Comparison of ENCODE assay signal across 32 cellular contexts in genomic region chr18:31778391-31778950, GRCh38. TPM values are rescaled to one million over a fixed set of nuclear protein-coding genes. Genes with fewer than 3 reads are reported as not detected.
"Had no signal": no experiment of that assay in that cellular context is flagged by ENCODE, and none has a peak within 500 bp of the region (broad histone marks: within the 10 kb centered on the region; RNA-seq: fewer than 3 reads in every experiment).

No MANE protein-coding gene starts in this region.

- H3K27ac Mint-ChIP-seq: mesothelial cell of epicardium had no signal

- DNase-seq: dermis blood vessel endothelial cell; dorsolateral prefrontal cortex; effector CD4-positive, alpha-beta T cell; effector memory CD4-positive, alpha-beta T cell; erythroblast; esophagus squamous epithelium; foreskin fibroblast; gastrocnemius medialis; glutamatergic neuron; head of caudate nucleus; heart right ventricle; hippocampal formation; left cardiac atrium; left lung; left ventricle myocardium superior; lower lobe of right lung; mesenchymal stem cell; mucosa of descending colon; naive B cell had no signal

- H3K4me1 ChIP-seq: esophagus squamous epithelium, gastrocnemius medialis, heart right ventricle, left lung, lower lobe of right lung had no signal

- H3K27ac ChIP-seq: coronary artery, dorsolateral prefrontal cortex, epithelial cell of prostate, esophagus squamous epithelium, gastrocnemius medialis, heart right ventricle, left lung, lower lobe of right lung had no signal

- H3K4me3 ChIP-seq: coronary artery, dorsolateral prefrontal cortex, esophagus squamous epithelium, gastrocnemius medialis, heart right ventricle, left lung, lower lobe of right lung, mucosa of descending colon had no signal

- H3K4me1 Mint-ChIP-seq: mesothelial cell of epicardium, naive B cell had no signal

- FAIRE-seq: endometrium, islet of Langerhans, keratinocyte had no signal

- ATAC-seq: esophagus mucosa, gastrocnemius medialis, heart right ventricle, left cardiac atrium, left lung, left ventricle myocardium superior, lower lobe of right lung, mucosa of descending colon had no signal

- H3K27me3 ChIP-seq: dorsolateral prefrontal cortex, esophagus squamous epithelium, gastrocnemius medialis, heart right ventricle, left lung had no signal

- H3K36me3 ChIP-seq: esophagus squamous epithelium, gastrocnemius medialis, heart right ventricle, left lung, lower lobe of right lung had no signal

- H3K4me3 Mint-ChIP-seq: mesothelial cell of epicardium, naive B cell had no signal

RNA-seq across cellular contexts. Expression of gene SLC25A52, which starts 17.8 kb away (rescaled TPM):
- total RNA-seq: dermis blood vessel endothelial cell, esophagus mucosa, esophagus squamous epithelium, gastrocnemius medialis, glomerular endothelial cell, kidney epithelial cell, left cardiac atrium, left lung, left ventricle myocardium superior, lower leg skin, lower lobe of right lung, lung microvascular endothelial cell, mesenteric fat pad, mesothelial cell of epicardium, mucosa of descending colon, myocyte had no signal
- polyA plus RNA-seq: heart right ventricle, keratinocyte had no signal
